22 cellular contexts compared by ENCODE assay signal in the genomic region with DNA sequence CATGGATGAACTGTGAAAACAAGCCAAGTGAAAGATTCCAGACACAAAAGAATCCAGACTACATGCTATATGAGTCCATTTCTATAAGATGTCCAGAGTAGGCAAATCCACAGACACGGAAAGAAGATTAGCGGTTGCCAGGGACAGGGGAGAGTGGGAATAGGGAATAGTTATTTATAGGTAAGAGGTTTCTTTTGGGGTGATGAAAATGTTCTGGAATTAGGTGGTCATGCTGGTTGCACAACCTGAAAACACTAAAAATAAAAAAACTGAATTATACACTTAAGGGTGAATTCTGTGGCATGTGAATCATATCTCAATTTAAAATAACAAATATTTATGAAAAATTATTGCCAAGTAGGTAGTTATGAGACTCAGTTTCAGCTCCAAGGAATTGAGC.
A peak's percentile ranks its signal among the peaks of the same experiment; 100 is the strongest.
DNase-seq lines count a peak whose midpoint lies in the region; ATAC-seq and TF ChIP-seq lines count a peak whose summit lies in the region.
"Had no signal": no experiment of that assay in that cellular context is flagged by ENCODE, and none has a peak within 500 bp of the region (broad histone marks: within the 10 kb centered on the region; RNA-seq: fewer than 3 reads in every experiment).

No MANE protein-coding gene starts in this region.

- no peaks in the 10 kb centered on the region for H4K20me1 ChIP-seq in IMR-90 (ENCODE audit: insufficient read depth, low read length)
- H4K20me1 ChIP-seq in mammary epithelial cell (ENCODE audit: insufficient read depth, low read length) = no peaks in the 10 kb centered on the region
- H4K20me1 ChIP-seq: BLaER1 treated with 17β-estradiol and CSF1 and Interleukin-3, amounts not matched to agents 10 nM and 100 nM had no signal

- H3K4me1 ChIP-seq in IMR-90 (ENCODE audit: control insufficient read depth, insufficient read depth, low read length) (peaks cover 13% of the 10 kb centered on the region), thoracic aorta (ENCODE audit: control insufficient read depth in 1 of 2, low read depth in 2 of 2) (peaks cover 0 to 46% of the 10 kb centered on the region in 2 donors), colonic mucosa (no peaks in the 10 kb centered on the region), mammary epithelial cell (ENCODE audit: insufficient read depth, low read length) (no peaks in the 10 kb centered on the region)
- H3K4me1 ChIP-seq: BE2C; BLaER1 treated with 17β-estradiol and CSF1 and Interleukin-3, amounts not matched to agents 10 nM and 100 nM had no signal

- H3K79me2 ChIP-seq in mammary epithelial cell (ENCODE audit: insufficient read depth, low read length) = no peaks in the 10 kb centered on the region

- H3K9me3 ChIP-seq in IMR-90 (ENCODE audit: control insufficient read depth, insufficient read depth, low read length) (no peaks in the 10 kb centered on the region), thoracic aorta (no peaks in the 10 kb centered on the region), colonic mucosa (no peaks in the 10 kb centered on the region), mammary epithelial cell (replicated peaks; ENCODE audit: insufficient read depth, low read length) (no peaks in the 10 kb centered on the region)
- H3K9me3 ChIP-seq: A549; BE2C; BLaER1 treated with 17β-estradiol and CSF1 and Interleukin-3, amounts not matched to agents 10 nM and 100 nM had no signal

- no peak overlapping the region for H2BK15ac ChIP-seq in IMR-90 (ENCODE audit: low read depth, low read length)

- no peak overlapping the region for H3K4ac ChIP-seq in IMR-90 (ENCODE audit: low read depth, low read length)

- no CpG with 5 or more reads among the region's 2 CpGs for WGBS in IMR-90 (ENCODE audit: extremely low coverage in 2 of 2, insufficient read length in 1 of 2), 2 experiments
- WGBS in mammary epithelial cell (ENCODE audit: low coverage, missing lambda C conversion rate) = 100% methylated on average over 2 of the region's 2 CpGs

- no peak for DNase-seq in IMR-90
- peak; percentile 50 for DNase-seq in iris pigment epithelial cell (ENCODE audit: low read depth)
- no peak for DNase-seq in thoracic aorta (ENCODE audit: low spot score)
- DNase-seq in colonic mucosa = no peak
- no peak for DNase-seq in mammary epithelial cell
- no peak for DNase-seq in NK-92 treated with Interleukin-12 subunit alpha and Interleukin-12 subunit beta, amount 100 ng/mL, for 24 hours (lab: John Stamatoyannopoulos, UW)
- DNase-seq: 8988T; ACHN; AML-193; BE2C; CD4-positive, alpha-beta T cell; CD8-positive, alpha-beta memory T cell; DMS 273 treated with DMSO at 0.1 percent for 48 hours; DMS79; EL; GDM1; GM23248; H7 had no signal

- no peak overlapping the region for H2BK20ac ChIP-seq in IMR-90 (ENCODE audit: low read depth, low read length)

- H2BK120ac ChIP-seq in IMR-90 (ENCODE audit: low read depth, low read length) = no peak overlapping the region

- no peak overlapping the region for H2BK5ac ChIP-seq in IMR-90 (ENCODE audit: low read depth, low read length, poor library complexity, severe bottlenecking)

- H2AK9ac ChIP-seq in IMR-90 (replicated peaks; ENCODE audit: low read depth, low read length, poor library complexity) = no peak overlapping the region

- BruUV-seq in IMR-90 (replicated peaks; lab: Mats Ljungman, UMichigan) (no TSS peak), mammary epithelial cell (replicated peaks; lab: Mats Ljungman, UMichigan) (no TSS peak)

- no peak overlapping the region for H3K18ac ChIP-seq in IMR-90 (ENCODE audit: low read depth, low read length)

- no peak overlapping the region for H4K5ac ChIP-seq in IMR-90 (ENCODE audit: low read depth, low read length)

- no peak overlapping the region for H3K56ac ChIP-seq in IMR-90 (ENCODE audit: extremely low read depth, insufficient read depth, low read length)

- intact Hi-C loops in IMR-90 (cut with micrococcal nuclease) = no loop called here
- intact Hi-C loops in colonic mucosa (cut with DNase I) = no loop called here
- intact Hi-C loops in mammary epithelial cell (cut with micrococcal nuclease) = no loop called here

- CTCF ChIA-PET in IMR-90 (lab: Yijun Ruan, JAX) (interaction anchor here (1.2 kb wide), 1 partner anchor 12 kb away, joined by 6 read pairs; no protein-coding TSS in a partner anchor), mammary epithelial cell (lab: Charles Lee; ENCODE audit: low non-redundant PET) (no interaction called here)

- dilution Hi-C loops in IMR-90 (cut with HindIII; ENCODE audit: low sequenced_read_pairs, unreplicated experiment) = no loop called here
- dilution Hi-C loops in mammary epithelial cell (cut with HindIII; ENCODE audit: low sequenced_read_pairs) = no loop called here

- H3K36me3 ChIP-seq in IMR-90 (ENCODE audit: control insufficient read depth, insufficient read depth, low read length) (peaks cover 8% of the 10 kb centered on the region; the same call in 1 of the 2 replicates), thoracic aorta (no peaks in the 10 kb centered on the region), colonic mucosa (no peaks in the 10 kb centered on the region), mammary epithelial cell (ENCODE audit: insufficient read depth, low read length) (no peaks in the 10 kb centered on the region)
- H3K36me3 ChIP-seq: BE2C; BLaER1 treated with 17β-estradiol and CSF1 and Interleukin-3, amounts not matched to agents 10 nM and 100 nM had no signal

- POLR2A ChIA-PET in IMR-90 (lab: Charles Lee; ENCODE audit: unreplicated experiment) = no interaction called here

- no peak for ATAC-seq in IMR-90 (ENCODE audit: low read depth)
- peak; percentile 74 for ATAC-seq in thoracic aorta (ENCODE audit: insufficient number of reproducible peaks, low FRiP score, low read depth)
- ATAC-seq: A549, GM12878, HCT116 had no signal

- H4K91ac ChIP-seq in IMR-90 (ENCODE audit: insufficient read depth, low read depth, low read length) = no peak overlapping the region

- no peak overlapping the region for H3K4me2 ChIP-seq in IMR-90 (ENCODE audit: low read depth, low read length)
- no peak overlapping the region for H3K4me2 ChIP-seq in mammary epithelial cell (ENCODE audit: insufficient read depth, low read depth, low read length)
- H3K4me2 ChIP-seq: A549; BLaER1 treated with 17β-estradiol and CSF1 and Interleukin-3, amounts not matched to agents 10 nM and 100 nM had no signal

- H3K79me1 ChIP-seq in IMR-90 (ENCODE audit: low read depth in 1 of 2, low read length in 2 of 2) = peaks cover 21 to 22% of the 10 kb centered on the region in 2 experiments

- no peak overlapping the region for H4K8ac ChIP-seq in IMR-90 (ENCODE audit: low read depth in 2 of 2, low read length in 2 of 2)

- H3K23ac ChIP-seq in IMR-90 (ENCODE audit: low read depth, low read length) = no peak overlapping the region

- H3K9me1 ChIP-seq in IMR-90 (ENCODE audit: insufficient read depth, low read length) = peaks cover 10% of the 10 kb centered on the region; the same call in 1 of the 2 replicates

- H3K4me3 ChIP-seq in IMR-90 (ENCODE audit: insufficient read depth, low read depth, low read length) (no peak overlapping the region), thoracic aorta (no peak overlapping the region), colonic mucosa (no peak overlapping the region), mammary epithelial cell (replicated peaks in 1 of 3; ENCODE audit: insufficient read depth in 1 of 3, low read depth in 2 of 3, low read length in 3 of 3) (no peak overlapping the region)
- H3K4me3 ChIP-seq: A549; BLaER1 treated with 17β-estradiol and CSF1 and Interleukin-3, amounts not matched to agents 10 nM and 100 nM; GM12878; GM23248 had no signal

- in situ Hi-C loops in IMR-90 (cut with MboI; ENCODE audit: low sequenced_read_pairs) (no loop called here), mammary epithelial cell (cut with MboI; ENCODE audit: low sequenced_read_pairs in 2 of 2) (no loop called here)

- no peak for TF ChIP-seq RAD21 in IMR-90 (IDR thresholded peaks at IDR 0.05; ENCODE audit: low read length)

- H3K9ac ChIP-seq in IMR-90 (ENCODE audit: low read depth, low read length) = no peak overlapping the region
- H3K9ac ChIP-seq in colonic mucosa (ENCODE audit: low read depth in 2 of 2, low read length in 2 of 2) = no peak overlapping the region
- no peak overlapping the region for H3K9ac ChIP-seq in mammary epithelial cell (ENCODE audit: insufficient read depth, low read length)
- H3K9ac ChIP-seq: BLaER1 treated with 17β-estradiol and CSF1 and Interleukin-3, amounts not matched to agents 10 nM and 100 nM; GM23248 had no signal

- H3K27me3 ChIP-seq in IMR-90 (ENCODE audit: control insufficient read depth, insufficient read depth, low read length) (no peaks in the 10 kb centered on the region), thoracic aorta (replicated peaks; ENCODE audit: insufficient read depth) (no peaks in the 10 kb centered on the region), colonic mucosa (no peaks in the 10 kb centered on the region), mammary epithelial cell (ENCODE audit: insufficient read depth, low read length) (no peaks in the 10 kb centered on the region)
- H3K27me3 ChIP-seq: BLaER1 treated with 17β-estradiol and CSF1 and Interleukin-3, amounts not matched to agents 10 nM and 100 nM had no signal

- TF ChIP-seq CTCF in IMR-90 (conservative IDR thresholded peaks at IDR 0.05; ENCODE audit: low read depth, low read length) = no peak
- no peak for TF ChIP-seq CTCF in thoracic aorta (IDR thresholded peaks at IDR 0.05)
- TF ChIP-seq CTCF in colonic mucosa (IDR thresholded peaks at IDR 0.05) = no peak
- no peak for TF ChIP-seq CTCF in mammary epithelial cell (conservative IDR thresholded peaks at IDR 0.05 in 1 of 2, IDR thresholded peaks at IDR 0.05 in 1 of 2; ENCODE audit: extremely low read depth in 1 of 2, insufficient read depth in 1 of 2, low read depth in 1 of 2, low read length in 2 of 2)

- H3K14ac ChIP-seq in IMR-90 (replicated peaks; ENCODE audit: low read depth, low read length) = no peak overlapping the region

- no peak overlapping the region for H2AK5ac ChIP-seq in IMR-90 (ENCODE audit: low read depth, low read length)

- H2AFZ ChIP-seq in IMR-90 (replicated peaks; ENCODE audit: low read length, poor library complexity) (no peak overlapping the region), mammary epithelial cell (ENCODE audit: low read depth, low read length) (no peak overlapping the region)
- H2AFZ ChIP-seq: GM23248 had no signal

- H3K27ac ChIP-seq in IMR-90 (ENCODE audit: insufficient read depth, low read length) (no peak overlapping the region), thoracic aorta (peak overlapping the region; percentile 28 to 29), colonic mucosa (no peak overlapping the region), mammary epithelial cell (ENCODE audit: insufficient read depth, low read depth, low read length) (no peak overlapping the region)
- H3K27ac ChIP-seq: A549; BLaER1 treated with 17β-estradiol and CSF1 and Interleukin-3, amounts not matched to agents 10 nM and 100 nM; GM23248 had no signal

- TF ChIP-seq POLR2A in IMR-90 (IDR thresholded peaks at IDR 0.05; ENCODE audit: low read depth, low read length) = no peak

TF ChIP-seq in IMR-90, 13 proteins besides CTCF, POLR2A, EP300 and RAD21:
- TF ChIP-seq CEBPB (IDR thresholded peaks at IDR 0.05; ENCODE audit: low read depth, low read length) (peak; percentile 74), CHD1 (IDR thresholded peaks at IDR 0.05; ENCODE audit: low read depth, low read length) (no peak)

Comparison
In these comparisons a context has a peak if more than half of its experiments do, and no peak if none do; other contexts are left out.
1. H3K27ac ChIP-seq: peak in thoracic aorta (2 of 2); none in IMR-90 (single experiment), colonic mucosa (single experiment) and mammary epithelial cell (single experiment).